Comparison of ENCODE assay signal across 20 cellular contexts in genomic region chr3:29718661-29719065, GRCh38.
DNase-seq lines count a peak whose midpoint lies in the region; ATAC-seq and TF ChIP-seq lines count a peak whose summit lies in the region.
"Had no signal": no experiment of that assay in that cellular context is flagged by ENCODE, and none has a peak within 500 bp of the region (broad histone marks: within the 10 kb centered on the region; RNA-seq: fewer than 3 reads in every experiment).

No MANE protein-coding gene starts in this region.

- H3K4me3 Mint-ChIP-seq in endothelial cell (ENCODE audit: unreplicated experiment) = no peak overlapping the region
- H3K4me3 Mint-ChIP-seq: activated naive CD8-positive, alpha-beta T cell treated with anti-CD3 and anti-CD28 coated beads, Interleukin-2, amount 50 U/mL, for 24 hours; activated T-helper 17 cell treated with anti-CD3 and anti-CD28 coated beads, Interleukin-2, amount 50 U/mL, for 72 hours; CD4-positive, CD25-positive, alpha-beta regulatory T cell; central memory CD8-positive, alpha-beta T cell had no signal

- H3K27ac Mint-ChIP-seq in endothelial cell (ENCODE audit: unreplicated experiment) = no peak overlapping the region
- H3K27ac Mint-ChIP-seq: activated naive CD8-positive, alpha-beta T cell treated with anti-CD3 and anti-CD28 coated beads, Interleukin-2, amount 50 U/mL, for 24 hours; activated T-helper 17 cell treated with anti-CD3 and anti-CD28 coated beads, Interleukin-2, amount 50 U/mL, for 72 hours; CD4-positive, CD25-positive, alpha-beta regulatory T cell had no signal

- ATAC-seq in lower lobe of right lung (peak; percentile 31 to 65), body of pancreas (no peak)
- ATAC-seq: activated naive CD8-positive, alpha-beta T cell treated with anti-CD3 and anti-CD28 coated beads, Interleukin-2, amount 50 U/mL, for 24 hours; activated T-helper 17 cell treated with anti-CD3 and anti-CD28 coated beads, Interleukin-2, amount 50 U/mL, for 72 hours; left lobe of liver; pancreas had no signal

- no peaks in the 10 kb centered on the region for H3K9me3 ChIP-seq in lower lobe of right lung
- no peaks in the 10 kb centered on the region for H3K9me3 ChIP-seq in body of pancreas
- H3K9me3 ChIP-seq: pancreas, tibial nerve had no signal

- no peaks in the 10 kb centered on the region for H3K36me3 Mint-ChIP-seq in endothelial cell (ENCODE audit: low read depth, unreplicated experiment)

- H3K4me1 Mint-ChIP-seq in endothelial cell (ENCODE audit: unreplicated experiment) = peaks cover 4% of the 10 kb centered on the region
- H3K4me1 Mint-ChIP-seq: activated naive CD8-positive, alpha-beta T cell treated with anti-CD3 and anti-CD28 coated beads, Interleukin-2, amount 50 U/mL, for 24 hours; activated T-helper 17 cell treated with anti-CD3 and anti-CD28 coated beads, Interleukin-2, amount 50 U/mL, for 72 hours; CD4-positive, CD25-positive, alpha-beta regulatory T cell; central memory CD8-positive, alpha-beta T cell had no signal

- H3K27me3 Mint-ChIP-seq in endothelial cell (ENCODE audit: unreplicated experiment) = no peaks in the 10 kb centered on the region
- H3K27me3 Mint-ChIP-seq: activated naive CD8-positive, alpha-beta T cell treated with anti-CD3 and anti-CD28 coated beads, Interleukin-2, amount 50 U/mL, for 24 hours; activated T-helper 17 cell treated with anti-CD3 and anti-CD28 coated beads, Interleukin-2, amount 50 U/mL, for 72 hours; CD4-positive, CD25-positive, alpha-beta regulatory T cell; central memory CD8-positive, alpha-beta T cell had no signal

- H3K27ac ChIP-seq in lower lobe of right lung = no peak overlapping the region
- no peak overlapping the region for H3K27ac ChIP-seq in body of pancreas
- H3K27ac ChIP-seq: pancreas, tibial nerve had no signal

- no peaks in the 10 kb centered on the region for H3K27me3 ChIP-seq in lower lobe of right lung (ENCODE audit: low read depth)
- no peaks in the 10 kb centered on the region for H3K27me3 ChIP-seq in body of pancreas
- H3K27me3 ChIP-seq: pancreas, tibial nerve had no signal

- H3K4me3 ChIP-seq in choroid plexus epithelial cell (ENCODE audit: low read depth, low read length) (no peak overlapping the region), lower lobe of right lung (no peak overlapping the region), body of pancreas (no peak overlapping the region)
- H3K4me3 ChIP-seq: pancreas, tibial nerve had no signal

- TF ChIP-seq POLR2A in body of pancreas (IDR thresholded peaks at IDR 0.05) = no peak

- DNase-seq in AG08396 (ENCODE audit: low spot score) (peak; percentile 11), LoVo (ENCODE audit: low spot score) (peak; percentile 2), choroid plexus epithelial cell (ENCODE audit: low read depth) (peak; percentile 69), lower lobe of right lung (no peak), endothelial cell (ENCODE audit: low spot score) (no peak), body of pancreas (no peak), GOT3 (lab: John Stamatoyannopoulos, UW) (no peak), NCI-H1092 (lab: John Stamatoyannopoulos, UW) (no peak)
- DNase-seq: activated naive CD8-positive, alpha-beta T cell treated with anti-CD3 and anti-CD28 coated beads, Interleukin-2, amount 50 U/mL, for 24 hours; CD4-positive, CD25-positive, alpha-beta regulatory T cell; DMS79; effector CD8-positive, alpha-beta T cell; NCI-H1436; NCI-H2227 treated with DMSO at 0.1 percent for 48 hours; pancreas; SIG-M5 had no signal

- TF ChIP-seq CTCF in choroid plexus epithelial cell (conservative IDR thresholded peaks at IDR 0.05; ENCODE audit: low read depth, low read length) (no peak), lower lobe of right lung (IDR thresholded peaks at IDR 0.05) (no peak), endothelial cell (IDR thresholded peaks at IDR 0.05; ENCODE audit: unreplicated experiment) (no peak), body of pancreas (IDR thresholded peaks at IDR 0.05) (no peak)

- no peaks in the 10 kb centered on the region for H3K4me1 ChIP-seq in lower lobe of right lung
- H3K4me1 ChIP-seq in body of pancreas = no peaks in the 10 kb centered on the region
- H3K4me1 ChIP-seq: pancreas had no signal

- H3K9me3 Mint-ChIP-seq in endothelial cell (ENCODE audit: unreplicated experiment) = no peaks in the 10 kb centered on the region
- H3K9me3 Mint-ChIP-seq: activated naive CD8-positive, alpha-beta T cell treated with anti-CD3 and anti-CD28 coated beads, Interleukin-2, amount 50 U/mL, for 24 hours; activated T-helper 17 cell treated with anti-CD3 and anti-CD28 coated beads, Interleukin-2, amount 50 U/mL, for 72 hours; central memory CD8-positive, alpha-beta T cell had no signal

- 39 to 47% methylated on average over 3 of the region's 3 CpGs for WGBS in body of pancreas, 2 donors

- intact Hi-C loops in lower lobe of right lung (cut with DNase I) = no loop called here
- intact Hi-C loops in body of pancreas (cut with DNase I) = no loop called here

- H3K36me3 ChIP-seq in lower lobe of right lung (no peaks in the 10 kb centered on the region), body of pancreas (replicated peaks in 1 of 2; ENCODE audit: insufficient read depth in 1 of 2, low read depth in 2 of 2) (no peaks in the 10 kb centered on the region)
- H3K36me3 ChIP-seq: pancreas, tibial nerve had no signal

Comparison
In these comparisons a context has a peak if more than half of its experiments do, and no peak if none do; other contexts are left out.
1. DNase-seq: peak in AG08396 (single experiment), LoVo (single experiment) and choroid plexus epithelial cell (single experiment); none in lower lobe of right lung (single experiment), endothelial cell (single experiment), body of pancreas (0 of 4), GOT3 (single experiment) and NCI-H1092 (single experiment).